8 cellular contexts compared by ENCODE assay signal in genomic region chr12:131710464-131711457, GRCh38. TPM values are rescaled to one million over a fixed set of nuclear protein-coding genes. Genes with fewer than 3 reads are reported as not detected.
DNase-seq lines count a peak whose midpoint lies in the region; ATAC-seq and TF ChIP-seq lines count a peak whose summit lies in the region.

TSS of gene SFSWAP (plus strand) at chr12:131711090. CDS start at chr12:131711230, 140 bp downstream.

- H3K79me2 ChIP-seq in KMS-11 (ENCODE audit: insufficient read depth, low read depth): peaks cover 27% of the 10 kb centered on the region

- TF ChIP-seq CTCF in KMS-11 (conservative IDR thresholded peaks at IDR 0.05; ENCODE audit: low read depth, low read length) (no peak), neutrophil (IDR thresholded peaks at IDR 0.05) (no peak), subcutaneous adipose tissue (IDR thresholded peaks at IDR 0.05; ENCODE audit: low read depth) (no peak)

- H3K27me3 ChIP-seq in KMS-11 (ENCODE audit: insufficient read depth, low read depth): no peaks in the 10 kb centered on the region
- no peaks in the 10 kb centered on the region for H3K27me3 ChIP-seq in SJCRH30
- H3K27me3 ChIP-seq in neutrophil: no peaks in the 10 kb centered on the region

- peak within 1 kb of the TSS; percentile 96 for H2AFZ ChIP-seq in KMS-11 (ENCODE audit: low read depth)

- H3K4me3 ChIP-seq in KMS-11 (IDR thresholded peaks at IDR 0.05; ENCODE audit: insufficient read depth, low read depth, low read length): no peak within 1 kb of the TSS
- H3K4me3 ChIP-seq in SJCRH30: peak within 1 kb of the TSS; percentile 91
- H3K4me3 ChIP-seq in neutrophil (ENCODE audit: low read depth in 1 of 2, low read length in 1 of 2): peak within 1 kb of the TSS; percentile 82 to 85

- H3K36me3 ChIP-seq in KMS-11 (ENCODE audit: insufficient read depth) (no peaks in the 10 kb centered on the region), SJCRH30 (peaks cover 19% of the 10 kb centered on the region), neutrophil (peaks cover 24% of the 10 kb centered on the region)

- H4K20me1 ChIP-seq in KMS-11 (ENCODE audit: insufficient read depth): no peaks in the 10 kb centered on the region

- peak within 1 kb of the TSS; percentile 83 for H3K9ac ChIP-seq in KMS-11

- H3K9me3 ChIP-seq in SJCRH30 (replicated peaks) (0 out of 2 replicates have a peak, but pooled peaks cover 4% of the 10 kb centered on the region), neutrophil (no peaks in the 10 kb centered on the region)

- H3K4me1 ChIP-seq in KMS-11 (ENCODE audit: low read depth, poor library complexity, severe bottlenecking): peaks cover 14% of the 10 kb centered on the region
- 0 out of 2 replicates have a peak, but pooled peaks cover 3% of the 10 kb centered on the region for H3K4me1 ChIP-seq in SJCRH30
- peaks cover 22 to 23% of the 10 kb centered on the region in 2 experiments for H3K4me1 ChIP-seq in neutrophil (ENCODE audit: control insufficient read depth in 1 of 2, insufficient read depth in 1 of 2, low read depth in 1 of 2, low read length in 1 of 2)

- peak; percentile 80 for ATAC-seq in GM21737 (IDR thresholded peaks at IDR 0.05; ENCODE audit: unreplicated experiment)

- peak within 1 kb of the TSS; percentile 66 for H3K4me2 ChIP-seq in KMS-11

- DNase-seq in EH (ENCODE audit: low read depth) (peak; percentile 75), SJCRH30 (peak; percentile 79 to 82), foreskin melanocyte (peak; percentile 80)
- DNase-seq in activated gamma-delta T cell treated with anti-CD3 and anti-CD28 coated beads, Interleukin-2, amount 50 U/mL, for 16 hours (ENCODE audit: low read depth): peak; percentile 62

- H3K27ac ChIP-seq in KMS-11 (peak within 1 kb of the TSS; percentile 73), SJCRH30 (peak within 1 kb of the TSS; percentile 100), neutrophil (peak within 1 kb of the TSS; percentile 92)

RNA-seq across cellular contexts. Expression of gene SFSWAP, which starts in this region (rescaled TPM):
- total RNA-seq in SJCRH30 (2014; rRNA removed; shearing (Covaris generic)): 28.7 and 32.6 TPM in 2 replicates
- total RNA-seq in subcutaneous adipose tissue: 10 to 100 TPM; 31.6 to 50.5 (median 42.0) TPM
